ENCODE assay signal across 8 cellular contexts in the genomic region with DNA sequence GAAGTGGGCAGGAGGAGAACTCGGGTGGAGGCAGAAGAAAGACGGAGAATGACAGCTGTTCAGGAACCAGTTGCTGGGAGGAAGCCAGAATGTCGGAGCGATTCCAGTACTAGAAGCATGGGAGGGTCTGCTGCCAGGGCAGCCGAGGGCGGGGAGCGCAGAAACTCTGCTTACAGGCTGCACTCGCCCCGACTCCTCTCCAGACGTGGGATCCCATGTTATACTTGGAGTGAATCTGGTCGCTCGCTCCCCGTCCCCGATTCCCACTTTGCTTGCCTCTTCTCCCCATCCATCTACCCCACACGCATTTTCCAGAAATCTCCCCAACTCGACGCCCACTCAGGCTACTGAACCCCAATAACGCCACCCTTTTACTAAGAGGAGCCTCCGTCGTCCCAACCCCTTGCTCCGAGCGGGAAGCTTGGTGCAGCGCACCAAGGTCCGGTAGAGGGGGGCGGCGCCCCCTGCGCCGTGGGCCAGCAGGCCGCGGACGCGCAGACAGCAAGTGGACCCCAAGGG. TPM values are rescaled to one million over a fixed set of nuclear protein-coding genes. Genes with fewer than 3 reads are reported as not detected.
DNase-seq lines count a peak whose midpoint lies in the region; ATAC-seq and TF ChIP-seq lines count a peak whose summit lies in the region.

No MANE protein-coding gene starts in this region.

- 0 to 1% (median 1%) methylated on average over 24 to 32 of the region's 32 CpGs for WGBS in adrenal gland, 4 donors

- no peak for DNase-seq in activated naive CD4-positive, alpha-beta T cell treated with anti-CD3 and anti-CD28 coated beads, Interleukin-2, amount 10 ng/mL, durations not matched to agents 7 days and 5 days
- no peak for DNase-seq in activated naive CD4-positive, alpha-beta T cell (lab: John Stamatoyannopoulos, UW)
- DNase-seq in adrenal gland: peak; percentile 28 to 64 (median 33)
- DNase-seq in AG20443 (ENCODE audit: low spot score): no peak

- H3K4me3 Mint-ChIP-seq in activated naive CD4-positive, alpha-beta T cell treated with anti-CD3 and anti-CD28 coated beads, Interleukin-2, amount 10 ng/mL, durations not matched to agents 7 days and 5 days: peak overlapping the region; percentile 69

- H3K4me1 ChIP-seq in adrenal gland (replicated peaks in 1 of 2) (peaks cover 22 to 29% of the 10 kb centered on the region in 2 donors), skeletal muscle tissue (ENCODE audit: control insufficient read depth in 3 of 3, insufficient read depth in 3 of 3, low read length in 3 of 3) (peaks cover 15 to 24% (median 17%) of the 10 kb centered on the region in 3 donors)

- H3K27me3 ChIP-seq in adrenal gland: no peaks in the 10 kb centered on the region
- peaks cover 0 to 3% (median 0%) of the 10 kb centered on the region in 3 donors for H3K27me3 ChIP-seq in skeletal muscle tissue (ENCODE audit: control insufficient read depth in 3 of 3, insufficient read depth in 3 of 3, low read length in 3 of 3)

- H3K4me3 ChIP-seq in adrenal gland (peak overlapping the region; percentile 31 to 75 (median 38)), iPS-11a (ENCODE audit: low read depth, low read length) (peak overlapping the region; percentile 61), skeletal muscle tissue (ENCODE audit: low read length in 3 of 3) (peak overlapping the region; percentile 77 to 91 (median 83))

- H3K9ac ChIP-seq in skeletal muscle tissue (ENCODE audit: low read depth in 1 of 3, low read length in 3 of 3): peak overlapping the region; percentile 76 to 88 (median 80)

- H3K4me1 Mint-ChIP-seq in activated naive CD4-positive, alpha-beta T cell treated with anti-CD3 and anti-CD28 coated beads, Interleukin-2, amount 10 ng/mL, durations not matched to agents 7 days and 5 days: peaks cover 14% of the 10 kb centered on the region

- no peak for TF ChIP-seq CTCF in adrenal gland (IDR thresholded peaks at IDR 0.05)

- H3K9me3 ChIP-seq in adrenal gland (replicated peaks in 1 of 3): no peaks in the 10 kb centered on the region
- no peaks in the 10 kb centered on the region for H3K9me3 ChIP-seq in skeletal muscle tissue (ENCODE audit: control insufficient read depth in 3 of 3, low read length in 3 of 3)

- no peaks in the 10 kb centered on the region for H3K36me3 Mint-ChIP-seq in activated naive CD4-positive, alpha-beta T cell treated with anti-CD3 and anti-CD28 coated beads, Interleukin-2, amount 10 ng/mL, durations not matched to agents 7 days and 5 days

- H3K9me3 Mint-ChIP-seq in activated naive CD4-positive, alpha-beta T cell treated with anti-CD3 and anti-CD28 coated beads, Interleukin-2, amount 10 ng/mL, durations not matched to agents 7 days and 5 days: no peaks in the 10 kb centered on the region

- CTCF ChIA-PET in activated naive CD4-positive, alpha-beta T cell treated with anti-CD3 and anti-CD28 coated beads, Interleukin-2, amount 10 ng/mL, durations not matched to agents 7 days and 5 days (lab: Charles Lee): no interaction called here

- H3K27ac ChIP-seq in adrenal gland (peak overlapping the region in 4 of 5 donors; percentile 31 to 84 (median 58)), skeletal muscle tissue (ENCODE audit: low read depth, low read length) (peak overlapping the region; percentile 80)

- H3K36me3 ChIP-seq in adrenal gland (replicated peaks in 1 of 2) (no peaks in the 10 kb centered on the region), skeletal muscle tissue (ENCODE audit: control insufficient read depth in 3 of 3, insufficient read depth in 3 of 3, low read length in 3 of 3) (peaks cover 8 to 18% (median 13%) of the 10 kb centered on the region in 3 donors)

- TF ChIP-seq POLR2A in adrenal gland (IDR thresholded peaks at IDR 0.05): no peak

- peaks cover 62% of the 10 kb centered on the region for H3K27me3 Mint-ChIP-seq in activated naive CD4-positive, alpha-beta T cell treated with anti-CD3 and anti-CD28 coated beads, Interleukin-2, amount 10 ng/mL, durations not matched to agents 7 days and 5 days

- ATAC-seq in HG03520 (IDR thresholded peaks at IDR 0.05; ENCODE audit: unreplicated experiment): peak; percentile 26
- no peak for ATAC-seq in GM21786 (IDR thresholded peaks at IDR 0.05; ENCODE audit: unreplicated experiment)

- intact Hi-C loops in adrenal gland (cut with DNase I): no loop called here

- H3K27ac Mint-ChIP-seq in activated naive CD4-positive, alpha-beta T cell treated with anti-CD3 and anti-CD28 coated beads, Interleukin-2, amount 10 ng/mL, durations not matched to agents 7 days and 5 days: no peak overlapping the region

RNA-seq across cellular contexts. Expression of a gene that starts 0.7 kb away (rescaled TPM):
- total RNA-seq in adrenal gland: 10 to 100 TPM; 15.1 to 73.2 (median 33.1) TPM
- polyA plus RNA-seq in adrenal gland: 10 to 100 TPM in 1 of 3 donors, 1 to 10 TPM in 2; 6.8 to 10.9 (median 8.6) TPM
- total RNA-seq in skeletal muscle tissue: 309 TPM

Comparison
In these comparisons a context has a peak if more than half of its experiments do, and no peak if none do; other contexts are left out.
1. DNase-seq: peak in adrenal gland (7 of 7); none in activated naive CD4-positive, alpha-beta T cell treated with anti-CD3 and anti-CD28 coated beads, Interleukin-2, amount 10 ng/mL, durations not matched to agents 7 days and 5 days (single experiment), activated naive CD4-positive, alpha-beta T cell (0 of 4) and AG20443 (single experiment).
2. Peak in every context shown above with its lines, with median percentiles within 50 percentile points of each other: H3K4me3 ChIP-seq.